ENCODE assay signal across 1 cellular context in genomic region chr17:38351412-38352222, GRCh38.
TF ChIP-seq lines count a peak whose summit lies in the region.

SOCS7 (plus strand) TSS chr17:38351844; CDS start chr17:38352053, 209 bp downstream.

TF ChIP-seq in SK-N-SH, 30 proteins besides CTCF, POLR2A, EP300 and RAD21 (continued from another document):
- TF ChIP-seq USF2 (IDR thresholded peaks at IDR 0.05; ENCODE audit: borderline replicate concordance, low read depth, low read length), result no peak
- TF ChIP-seq GATA2 (CRISPR knock-in tag; IDR thresholded peaks at IDR 0.05), result no peak
- TF ChIP-seq RCOR1 (IDR thresholded peaks at IDR 0.05; ENCODE audit: low read length), result peak; percentile 37
- TF ChIP-seq ZBTB33 (IDR thresholded peaks at IDR 0.05; ENCODE audit: borderline replicate concordance, low read depth), result no peak
- no peak for TF ChIP-seq RXRA (IDR thresholded peaks at IDR 0.05; ENCODE audit: borderline replicate concordance, low read depth)
- peak; percentile 73 for TF ChIP-seq POLR2AphosphoS5 (IDR thresholded peaks at IDR 0.05; ENCODE audit: low read depth, low read length)
- TF ChIP-seq PBX3 (IDR thresholded peaks at IDR 0.05), result peak; percentile 27; the same call in 1 of the 2 replicates
- no peak for TF ChIP-seq SMC3 (IDR thresholded peaks at IDR 0.05; ENCODE audit: low read depth, low read length)
- peak; percentile 84 for TF ChIP-seq MAX (IDR thresholded peaks at IDR 0.05; ENCODE audit: low read depth)
- TF ChIP-seq TEAD4 (IDR thresholded peaks at IDR 0.05; ENCODE audit: borderline replicate concordance, insufficient read depth), result no peak
- TF ChIP-seq FOSL2 (IDR thresholded peaks at IDR 0.05; ENCODE audit: borderline replicate concordance, low read depth), result no peak
- TF ChIP-seq SIN3A (IDR thresholded peaks at IDR 0.05; ENCODE audit: borderline replicate concordance, low read depth, low read length), result no peak
- TF ChIP-seq JUND (IDR thresholded peaks at IDR 0.05), result no peak
